Comparison of ENCODE assay signal across 8 cellular contexts in genomic region chr1:241531195-241532172, GRCh38. TPM values are rescaled to one million over a fixed set of nuclear protein-coding genes. Genes with fewer than 3 reads are reported as not detected.
A peak's percentile ranks its signal among the peaks of the same experiment; 100 is the strongest.
DNase-seq lines count a peak whose midpoint lies in the region; ATAC-seq lines count a peak whose summit lies in the region.

No MANE protein-coding gene starts in this region.

- H3K9me3 ChIP-seq in naive thymus-derived CD4-positive, alpha-beta T cell (ENCODE audit: control insufficient read depth in 2 of 3, low read length in 3 of 3) = no peaks in the 10 kb centered on the region

- H3K27ac Mint-ChIP-seq in T-cell = peak overlapping the region; percentile 44 to 90
- peak overlapping the region; percentile 49 to 93 (median 83) for H3K27ac Mint-ChIP-seq in naive thymus-derived CD4-positive, alpha-beta T cell

- DNase-seq in CD1c-positive myeloid dendritic cell (ENCODE audit: extremely low spot score) (peak; percentile 92), NCI-H187 (lab: John Stamatoyannopoulos, UW) (peak; percentile 4 to 5), T-cell (peak in 1 of 34 experiments; percentile 20), epithelial cell of prostate (ENCODE audit: low read depth, low spot score) (no peak), COLO668 (lab: John Stamatoyannopoulos, UW; ENCODE audit: unreplicated experiment) (no peak)
- DNase-seq in naive thymus-derived CD4-positive, alpha-beta T cell = peak in 7 of 9 donors; percentile 34 to 77 (median 67)

- peak; percentile 54 for ATAC-seq in GM18873 (IDR thresholded peaks at IDR 0.05; ENCODE audit: low FRiP score, unreplicated experiment)
- ATAC-seq in HG03066 (IDR thresholded peaks at IDR 0.05; ENCODE audit: low read depth, unreplicated experiment) = peak; percentile 70
- peak; percentile 78 to 93 (median 84) for ATAC-seq in T-cell (replicated peaks in 1 of 4)
- ATAC-seq in naive thymus-derived CD4-positive, alpha-beta T cell = peak; percentile 92

- intact Hi-C loops in naive thymus-derived CD4-positive, alpha-beta T cell (cut with micrococcal nuclease) = loop anchor here (1.0 to 10.0 kb wide), 14 partner anchors 12 to 1794 kb away; partner anchors contain the start of genes FH (in 2 of the 2), CHML (in 1 of the 2) and OPN3 (in 1 of the 2)

- peak overlapping the region; percentile 59 for H3K27ac ChIP-seq in epithelial cell of prostate
- H3K27ac ChIP-seq in naive thymus-derived CD4-positive, alpha-beta T cell (ENCODE audit: low read depth, low read length) = peak overlapping the region; percentile 54

- no peaks in the 10 kb centered on the region for H3K27me3 ChIP-seq in naive thymus-derived CD4-positive, alpha-beta T cell (ENCODE audit: control insufficient read depth in 2 of 2, insufficient read depth in 2 of 2, low read length in 2 of 2)

- H3K4me1 ChIP-seq in naive thymus-derived CD4-positive, alpha-beta T cell (ENCODE audit: control insufficient read depth in 2 of 2, insufficient read depth in 2 of 2, low read length in 2 of 2) = peaks cover 4 to 6% of the 10 kb centered on the region in 2 donors

- H3K4me3 Mint-ChIP-seq in T-cell = peak overlapping the region; percentile 81 to 96 (median 87)
- H3K4me3 Mint-ChIP-seq in naive thymus-derived CD4-positive, alpha-beta T cell = peak overlapping the region; percentile 86 to 99 (median 92)

- POLR2A ChIA-PET in T-cell (lab: Charles Lee) = interaction anchor here in 1 of 2 donors (0.6 kb wide), 1 partner anchor 80 kb away, joined by 3 read pairs; no protein-coding TSS in a partner anchor
- POLR2A ChIA-PET in naive thymus-derived CD4-positive, alpha-beta T cell (lab: Charles Lee) = interaction anchor here (1.1 kb wide), 1 partner anchor 20 kb away, joined by 5 read pairs; no protein-coding TSS in a partner anchor

- peaks cover 3 to 6% of the 10 kb centered on the region in 2 donors for H3K27me3 Mint-ChIP-seq in T-cell
- H3K27me3 Mint-ChIP-seq in naive thymus-derived CD4-positive, alpha-beta T cell = peaks cover 0 to 37% (median 0%) of the 10 kb centered on the region in 5 donors

- H3K9me3 Mint-ChIP-seq in T-cell = no peaks in the 10 kb centered on the region
- H3K9me3 Mint-ChIP-seq in naive thymus-derived CD4-positive, alpha-beta T cell = no peaks in the 10 kb centered on the region

- H3K36me3 Mint-ChIP-seq in T-cell = no peaks in the 10 kb centered on the region
- no peaks in the 10 kb centered on the region for H3K36me3 Mint-ChIP-seq in naive thymus-derived CD4-positive, alpha-beta T cell

- CTCF ChIA-PET in T-cell (lab: Charles Lee) = interaction anchor here (0.6 to 1.4 kb wide), 10 partner anchors 9 to 100 kb away, joined by 3 to 12 read pairs (median 4); partner anchors contain the start of gene FH (in 1 of the 2)
- CTCF ChIA-PET in naive thymus-derived CD4-positive, alpha-beta T cell (lab: Charles Lee) = interaction anchor here (0.6 to 1.4 kb wide), 5 partner anchors 20 to 1808 kb away, joined by 4 to 6 read pairs (median 4); no protein-coding TSS in a partner anchor

- H3K36me3 ChIP-seq in naive thymus-derived CD4-positive, alpha-beta T cell (ENCODE audit: control insufficient read depth in 2 of 3, insufficient read depth in 3 of 3, low read length in 3 of 3) = no peaks in the 10 kb centered on the region

- peak overlapping the region; percentile 71 for H3K4me3 ChIP-seq in naive thymus-derived CD4-positive, alpha-beta T cell (ENCODE audit: low read length)

- H3K4me1 Mint-ChIP-seq in T-cell = peaks cover 12 to 20% (median 15%) of the 10 kb centered on the region in 3 donors
- H3K4me1 Mint-ChIP-seq in naive thymus-derived CD4-positive, alpha-beta T cell = peaks cover 8 to 16% (median 13%) of the 10 kb centered on the region in 7 donors

RNA-seq across cellular contexts. Expression of gene KMO, which starts 0.7 kb away (rescaled TPM):
- total RNA-seq in T-cell = 1 to 10 TPM in 2 of 5 donors, under 1 TPM in 3; 0.32 to 2.0 (median 0.89) TPM
- 1 to 10 TPM in 1 of 5 experiments, under 1 TPM in 3, not detected in 1; 0.51 to 3.3 (median 0.82) TPM for total RNA-seq in naive thymus-derived CD4-positive, alpha-beta T cell
- polyA plus RNA-seq in naive thymus-derived CD4-positive, alpha-beta T cell = not detected

RNA-seq across cellular contexts. Expression of gene FH, which starts 11.9 kb away (rescaled TPM):
- total RNA-seq in T-cell = 10 to 100 TPM; 14.6 to 32.7 (median 28.2) TPM
- 10 to 100 TPM; 17.3 to 57.9 (median 21.8) TPM for total RNA-seq in naive thymus-derived CD4-positive, alpha-beta T cell
- 10 to 100 TPM; 41.3 to 52.5 TPM for polyA plus RNA-seq in naive thymus-derived CD4-positive, alpha-beta T cell

Comparison
In these comparisons a context has a peak if more than half of its experiments do, and no peak if none do; other contexts are left out.
1. DNase-seq: peak in CD1c-positive myeloid dendritic cell (single experiment), NCI-H187 (2 of 2) and naive thymus-derived CD4-positive, alpha-beta T cell (7 of 9); none in epithelial cell of prostate (single experiment) and COLO668 (single experiment).
2. Peak in every context shown above with its lines, with median percentiles within 50 percentile points of each other: ATAC-seq.